ENCODE assay signal across 21 cellular contexts in genomic region chr6:111118816-111119215, GRCh38. TPM values are rescaled to one million over a fixed set of nuclear protein-coding genes. Genes with fewer than 3 reads are reported as not detected.
"Had no signal": no experiment of that assay in that cellular context is flagged by ENCODE, and none has a peak within 500 bp of the region (broad histone marks: within the 10 kb centered on the region; RNA-seq: fewer than 3 reads in every experiment).

No MANE protein-coding gene starts in this region.

- H3K4me1 ChIP-seq: SJSA1 had no signal

- H3K27me3 ChIP-seq: MG63, SJSA1 had no signal

- H3K9me3 ChIP-seq: MG63, SJSA1 had no signal

- H3K27ac ChIP-seq: SJSA1, SK-N-MC had no signal

- DNase-seq: IMR-90, Karpas-422, KG1, MG63, NCI-H1092 treated with DMSO at 0.1 percent for 48 hours, NCI-H1436, NCI-H187, NCI-H2029, NCI-H2081 treated with DMSO at 0.1 percent for 48 hours, NCI-H2171, NCI-H226, NCI-H446, NCI-H510A, NCI-H524 treated with DMSO at 0.1 percent for 48 hours, NCI-H69, NCI-H774, RPMI8226, SIG-M5 had no signal

- ATAC-seq: HepG2 had no signal

- H3K36me3 ChIP-seq: MG63, SJSA1 had no signal

- H3K4me3 ChIP-seq: MG63, SJSA1, SK-N-MC had no signal

RNA-seq across cellular contexts. Expression of gene SLC16A10, which starts 31.5 kb away (rescaled TPM):
- total RNA-seq: IMR-90, SJSA1 had no signal
- polyA plus RNA-seq: IMR-90 had no signal
